Comparison of ENCODE assay signal across 8 cellular contexts in genomic region chr19:49817964-49818690, GRCh38. TPM values are rescaled to one million over a fixed set of nuclear protein-coding genes. Genes with fewer than 3 reads are reported as not detected.
DNase-seq lines count a peak whose midpoint lies in the region; FAIRE-seq and TF ChIP-seq lines count a peak whose summit lies in the region.

Gene MED25, plus strand, starts transcription at chr19:49818289. Its CDS starts 53 bp downstream, at chr19:49818342.

- H3K9me3 Mint-ChIP-seq in Caco-2 (ENCODE audit: unreplicated experiment) (no peaks in the 10 kb centered on the region), mesothelial cell of epicardium (no peaks in the 10 kb centered on the region)

- H3K36me3 ChIP-seq in Caco-2 (ENCODE audit: control insufficient read depth, insufficient read depth, low read length) = peaks cover 4% of the 10 kb centered on the region

- H3K4me1 ChIP-seq in Caco-2 = no peaks in the 10 kb centered on the region; the same call in 1 of the 2 replicates

- intact Hi-C loops in Caco-2 (cut with micrococcal nuclease; ENCODE audit: unreplicated experiment) = loop anchor here (5.0 kb wide), 1 partner anchor 34 kb away; the partner anchor contains the start of gene PTOV1

- BruUV-seq in Caco-2 (replicated peaks; lab: Mats Ljungman, UMichigan) = no TSS peak

- POLR2A ChIA-PET in Caco-2 (lab: Charles Lee) = interaction anchor here (0.6 to 0.9 kb wide), 5 partner anchors 17 to 485 kb away, joined by 3 to 10 read pairs (median 4); partner anchors contain the start of genes AP2A1, PTOV1 and RRAS

- peak within 1 kb of the TSS; percentile 85 for H3K4me3 Mint-ChIP-seq in Caco-2 (ENCODE audit: unreplicated experiment)
- peak within 1 kb of the TSS; percentile 89 for H3K4me3 Mint-ChIP-seq in mesothelial cell of epicardium

- TF ChIP-seq CTCF in Caco-2 (IDR thresholded peaks at IDR 0.05; ENCODE audit: insufficient read depth in 1 of 2, low read depth in 1 of 2, low read length in 1 of 2, severe bottlenecking in 1 of 2, unreplicated experiment in 1 of 2) = peak; percentile 2 to 48
- TF ChIP-seq CTCF in GM20000 (IDR thresholded peaks at IDR 0.05; ENCODE audit: extremely low read depth, missing control alignments) = no peak
- TF ChIP-seq CTCF in mesothelial cell of epicardium (IDR thresholded peaks at IDR 0.05; ENCODE audit: unreplicated experiment) = no peak

- H3K27ac Mint-ChIP-seq in Caco-2 (ENCODE audit: unreplicated experiment) = peak within 1 kb of the TSS; percentile 96
- peak within 1 kb of the TSS; percentile 100 for H3K27ac Mint-ChIP-seq in mesothelial cell of epicardium

- H3K27me3 Mint-ChIP-seq in Caco-2 (ENCODE audit: insufficient read depth, unreplicated experiment) (no peaks in the 10 kb centered on the region), mesothelial cell of epicardium (ENCODE audit: low read depth) (no peaks in the 10 kb centered on the region)

- FAIRE-seq in endometrium (lab: Jason Lieb, UNC) = peak; percentile 35

- H3K36me3 Mint-ChIP-seq in Caco-2 (ENCODE audit: insufficient read depth, unreplicated experiment) = peaks cover 39% of the 10 kb centered on the region
- H3K36me3 Mint-ChIP-seq in mesothelial cell of epicardium = peaks cover 6% of the 10 kb centered on the region

- CTCF ChIA-PET in Caco-2 (lab: Charles Lee) = interaction anchor here (0.8 to 1.1 kb wide), 2 partner anchors 72 to 86 kb away, joined by 3 read pairs; no protein-coding TSS in a partner anchor

- DNase-seq in Caco-2 = peak; percentile 87 to 93
- peak; percentile 93 for DNase-seq in GM20000 (ENCODE audit: low spot score)
- peak; percentile 85 for DNase-seq in HT1080 (ENCODE audit: low read depth)
- peak; percentile 83 for DNase-seq in NOMO-1 treated with dmso at 0.1 percent for 144 hours (lab: John Stamatoyannopoulos, UW; ENCODE audit: unreplicated experiment)
- DNase-seq in activated CD8-positive, alpha-beta memory T cell treated with anti-CD3 and anti-CD28 coated beads, Interleukin-2, amount 50 U/mL, for 4 hours = peak; percentile 88
- peak; percentile 78 to 92 for DNase-seq in mesothelial cell of epicardium (ENCODE audit: low spot score in 2 of 2, unreplicated experiment in 2 of 2)
- peak; percentile 76 to 82 for DNase-seq in stimulated activated CD8-positive, alpha-beta memory T cell treated with anti-CD3 and anti-CD28 coated beads, Interleukin-15, amount 100 ng/mL, for 48 hours (ENCODE audit: low read depth in 2 of 2)

- H3K9me3 ChIP-seq in Caco-2 = no peaks in the 10 kb centered on the region

- peaks cover 7% of the 10 kb centered on the region for H3K4me1 Mint-ChIP-seq in Caco-2 (ENCODE audit: low read depth, unreplicated experiment)
- H3K4me1 Mint-ChIP-seq in mesothelial cell of epicardium = peaks cover 29% of the 10 kb centered on the region

- H3K27me3 ChIP-seq in Caco-2 (replicated peaks; ENCODE audit: control insufficient read depth, insufficient read depth, low read length) = no peaks in the 10 kb centered on the region

- peak within 1 kb of the TSS; percentile 100 for H3K4me3 ChIP-seq in Caco-2 (ENCODE audit: low read depth, low read length)

RNA-seq across cellular contexts. Expression of gene MED25, which starts in this region (rescaled TPM):
- total RNA-seq in Caco-2 (2022) = 102 and 104 TPM in 2 replicates
- total RNA-seq in HT1080 (2014; rRNA removed; shearing (Covaris generic)) = 15.3 and 18.7 TPM in 2 replicates
- polyA plus RNA-seq in HT1080 (2015; cell fraction: cytosol; rRNA removed) = 25.3 and 27.3 TPM in 2 replicates
- polyA plus RNA-seq in HT1080 (2015; cell fraction: nucleus; rRNA removed) = 39.0 and 43.5 TPM in 2 replicates
- total RNA-seq in mesothelial cell of epicardium = 103 to 107 TPM (median 105 TPM) in 3 replicates

Comparison
In these comparisons a context has a peak if more than half of its experiments do, and no peak if none do; other contexts are left out.
1. Peak in every context shown above with its lines: DNase-seq and H3K4me3 ChIP-seq.
2. CTCF ChIP-seq: peak in Caco-2 (2 of 2); none in GM20000 (single experiment) and mesothelial cell of epicardium (single experiment).